ENCODE assay signal across 8 cellular contexts in genomic region chr10:95295031-95295755, GRCh38. TPM values are rescaled to one million over a fixed set of nuclear protein-coding genes. Genes with fewer than 3 reads are reported as not detected.
DNase-seq lines count a peak whose midpoint lies in the region; ATAC-seq and TF ChIP-seq lines count a peak whose summit lies in the region.

No MANE protein-coding gene starts in this region.

- H3K36me3 Mint-ChIP-seq in activated naive CD8-positive, alpha-beta T cell treated with anti-CD3 and anti-CD28 coated beads for 36 hours: no peaks in the 10 kb centered on the region

- DNase-seq in CMK (ENCODE audit: low read depth) (peak; percentile 71), NCI-H748 treated with DMSO at 0.1 percent for 48 hours (lab: John Stamatoyannopoulos, UW) (peak; percentile 36), islet precursor cell (peak; percentile 93), T1000 (lab: John Stamatoyannopoulos, UW) (no peak)
- DNase-seq in activated naive CD8-positive, alpha-beta T cell treated with anti-CD3 and anti-CD28 coated beads for 36 hours: peak; percentile 55
- DNase-seq in stimulated activated CD4-positive, alpha-beta T cell treated with anti-CD3 and anti-CD28 coated beads, Interleukin-4, amount 100 ng/mL, for 48 hours (ENCODE audit: low read depth in 2 of 2): peak; percentile 18 to 20

- H3K4me1 Mint-ChIP-seq in activated naive CD8-positive, alpha-beta T cell treated with anti-CD3 and anti-CD28 coated beads for 36 hours: peaks cover 7% of the 10 kb centered on the region

- H3K27ac Mint-ChIP-seq in activated naive CD8-positive, alpha-beta T cell treated with anti-CD3 and anti-CD28 coated beads for 36 hours: peak overlapping the region; percentile 34

- TF ChIP-seq POLR2A in GM19193 (IDR thresholded peaks at IDR 0.05; ENCODE audit: extremely low read depth, insufficient read depth, insufficient read length): peak; percentile 84

- ATAC-seq in HG03159 (IDR thresholded peaks at IDR 0.05; ENCODE audit: unreplicated experiment): peak; percentile 68

- H3K4me3 Mint-ChIP-seq in activated naive CD8-positive, alpha-beta T cell treated with anti-CD3 and anti-CD28 coated beads for 36 hours: peak overlapping the region; percentile 56

- no peaks in the 10 kb centered on the region for H3K9me3 Mint-ChIP-seq in activated naive CD8-positive, alpha-beta T cell treated with anti-CD3 and anti-CD28 coated beads for 36 hours

- H3K27me3 Mint-ChIP-seq in activated naive CD8-positive, alpha-beta T cell treated with anti-CD3 and anti-CD28 coated beads for 36 hours: peaks cover 51% of the 10 kb centered on the region

RNA-seq across cellular contexts. Expression of gene PDLIM1, which starts 4.4 kb away (rescaled TPM):
- total RNA-seq in activated naive CD8-positive, alpha-beta T cell treated with anti-CD3 and anti-CD28 coated beads for 36 hours: 1 to 10 TPM in 1 of 2 experiments, under 1 TPM in 1; 0.70 to 1.6 TPM
